Comparison of ENCODE assay signal across 6 cellular contexts in genomic region chr6:84077645-84078044, GRCh38. TPM values are rescaled to one million over a fixed set of nuclear protein-coding genes. Genes with fewer than 3 reads are reported as not detected.
"Had no signal": no experiment of that assay in that cellular context is flagged by ENCODE, and none has a peak within 500 bp of the region (broad histone marks: within the 10 kb centered on the region; RNA-seq: fewer than 3 reads in every experiment).

No MANE protein-coding gene starts in this region.

- FAIRE-seq: HepG2, HTR-8/SVneo had no signal

- ATAC-seq: HepG2 had no signal

- H3K4me3 Mint-ChIP-seq: IgD-negative memory B cell had no signal

- H3K27ac ChIP-seq: HL-60 had no signal

- DNase-seq: IMR-90, KBM-7 had no signal

- H3K27ac Mint-ChIP-seq: IgD-negative memory B cell had no signal

- H3K4me1 Mint-ChIP-seq: IgD-negative memory B cell had no signal

- H3K36me3 Mint-ChIP-seq: IgD-negative memory B cell had no signal

RNA-seq across cellular contexts. Expression of gene MRAP2, which starts 44.1 kb away (rescaled TPM):
- total RNA-seq: IMR-90 had no signal
- polyA plus RNA-seq: IgD-negative memory B cell had no signal
